Comparison of ENCODE assay signal across 15 cellular contexts in the genomic region with DNA sequence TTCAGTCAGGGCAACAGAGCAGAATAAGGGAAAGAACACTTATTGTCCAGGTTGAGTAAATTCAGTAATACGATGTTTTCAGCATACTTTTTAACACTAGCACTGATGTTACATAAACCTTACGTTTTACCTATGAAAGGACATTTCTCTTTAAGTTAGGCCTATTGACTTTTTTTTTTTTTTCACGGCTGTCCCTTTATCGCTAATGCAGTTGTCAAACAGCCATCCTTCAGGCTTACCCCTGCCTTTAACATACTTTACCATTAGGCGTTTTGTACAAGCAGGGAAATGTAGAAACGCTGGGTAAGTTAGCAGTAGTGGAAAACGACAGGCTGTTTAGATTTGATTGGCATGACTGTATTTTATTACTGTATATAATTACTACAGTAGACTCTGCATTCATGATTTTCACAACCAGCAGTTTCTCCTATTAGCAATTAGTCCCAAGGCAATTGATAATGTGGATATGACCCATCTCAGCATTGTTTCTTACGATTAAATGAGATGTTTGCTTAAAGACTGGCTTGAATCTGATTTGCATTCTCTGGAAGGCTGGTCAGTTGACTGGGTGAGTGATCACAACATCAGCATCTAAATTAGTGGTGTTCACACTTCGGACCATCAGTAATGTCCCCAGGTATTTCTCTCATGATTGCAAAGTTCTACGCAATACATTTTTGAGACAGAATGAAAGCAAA.
DNase-seq lines count a peak whose midpoint lies in the region; FAIRE-seq and TF ChIP-seq lines count a peak whose summit lies in the region.
"Had no signal": no experiment of that assay in that cellular context is flagged by ENCODE, and none has a peak within 500 bp of the region (broad histone marks: within the 10 kb centered on the region; RNA-seq: fewer than 3 reads in every experiment).

No MANE protein-coding gene starts in this region.

- DNase-seq in astrocyte (ENCODE audit: low read depth) (no peak), mesendoderm (peak; percentile 22), NCI-H2227 (lab: John Stamatoyannopoulos, UW; ENCODE audit: unreplicated experiment) (no peak), NCI-H510A (lab: John Stamatoyannopoulos, UW) (no peak), suprapubic skin (ENCODE audit: low spot score in 2 of 2) (no peak), iPS-NIHi7 (ENCODE audit: extremely low spot score) (no peak)
- DNase-seq: DMS 273 treated with DMSO at 0.1 percent for 48 hours, GOT3, HCEC 1CT, KG1 had no signal

- no peaks in the 10 kb centered on the region for H3K9me3 Mint-ChIP-seq in astrocyte (ENCODE audit: unreplicated experiment)
- H3K9me3 Mint-ChIP-seq: IgD-negative memory B cell had no signal

- no peak overlapping the region for H2AFZ ChIP-seq in astrocyte (ENCODE audit: low read depth, low read length)

- H3K9ac ChIP-seq in astrocyte (ENCODE audit: low read length): no peak overlapping the region
- H3K9ac ChIP-seq in mesendoderm (ENCODE audit: low read length): no peak overlapping the region

- POLR2A ChIA-PET in HEK293 (lab: Yijun Ruan, JAX): no interaction called here

- no peak overlapping the region for H3K4me3 Mint-ChIP-seq in astrocyte (ENCODE audit: unreplicated experiment)
- H3K4me3 Mint-ChIP-seq: IgD-negative memory B cell had no signal

- TF ChIP-seq CTCF in HEK293 (tag by site-specific recombination; IDR thresholded peaks at IDR 0.05) (no peak), astrocyte (IDR thresholded peaks at IDR 0.05; ENCODE audit: insufficient read depth, low read depth, low read length) (no peak), suprapubic skin (IDR thresholded peaks at IDR 0.05) (no peak)

- FAIRE-seq in G401.6 (lab: Jason Lieb, UNC) (peak; percentile 19), astrocyte (lab: Jason Lieb, UNC) (no peak)
- FAIRE-seq: A204.1, GM12891 had no signal

- no peak for TF ChIP-seq POLR2A in suprapubic skin (IDR thresholded peaks at IDR 0.05)

- H3K4ac ChIP-seq in mesendoderm (ENCODE audit: low read depth, low read length): no peak overlapping the region

- H3K4me1 Mint-ChIP-seq in astrocyte (ENCODE audit: low read depth, unreplicated experiment): peaks cover 65% of the 10 kb centered on the region

- no peak for TF ChIP-seq EP300 in suprapubic skin (IDR thresholded peaks at IDR 0.05)

- H3K79me2 ChIP-seq in astrocyte (ENCODE audit: insufficient read depth, low read length): peaks cover 97% of the 10 kb centered on the region
- H3K79me2 ChIP-seq in mesendoderm (ENCODE audit: control insufficient read depth, insufficient read depth, low read length): peaks cover 19% of the 10 kb centered on the region

- no peak overlapping the region for H2AK5ac ChIP-seq in mesendoderm (ENCODE audit: low read length)

- peaks cover 7% of the 10 kb centered on the region for H3K36me3 Mint-ChIP-seq in astrocyte (ENCODE audit: low read depth, unreplicated experiment)
- H3K36me3 Mint-ChIP-seq: IgD-negative memory B cell had no signal

- no peak overlapping the region for H2BK5ac ChIP-seq in mesendoderm (ENCODE audit: low read length)

- H3K18ac ChIP-seq in mesendoderm (ENCODE audit: low read length): no peak overlapping the region

- peaks cover 93% of the 10 kb centered on the region for H4K20me1 ChIP-seq in astrocyte (ENCODE audit: insufficient read depth, low read length)

- no peak overlapping the region for H2BK120ac ChIP-seq in mesendoderm (ENCODE audit: low read depth, low read length)

- no peak overlapping the region for H3K56ac ChIP-seq in mesendoderm (ENCODE audit: low read length)

- no peak overlapping the region for H2BK15ac ChIP-seq in mesendoderm (replicated peaks; ENCODE audit: low read depth)

- no peak overlapping the region for H4K5ac ChIP-seq in mesendoderm (ENCODE audit: low read length)

- H3K23ac ChIP-seq in mesendoderm (ENCODE audit: low read length): no peak overlapping the region

- H3K9me3 ChIP-seq in HEK293 (ENCODE audit: control insufficient read depth, insufficient read depth, low read depth, low read length): no peaks in the 10 kb centered on the region
- H3K9me3 ChIP-seq in astrocyte (ENCODE audit: insufficient read depth, low read depth, low read length): no peaks in the 10 kb centered on the region
- no peaks in the 10 kb centered on the region for H3K9me3 ChIP-seq in suprapubic skin

- CTCF ChIA-PET in HEK293 (lab: Yijun Ruan, JAX): no interaction called here

- no peak overlapping the region for H3K4me2 ChIP-seq in astrocyte (ENCODE audit: low read length)
- H3K4me2 ChIP-seq in mesendoderm (ENCODE audit: low read length): no peak overlapping the region

- no peak overlapping the region for H3K4me3 ChIP-seq in HEK293 (ENCODE audit: low read depth, low read length)
- H3K4me3 ChIP-seq in astrocyte (ENCODE audit: insufficient read depth, low read depth, low read length): no peak overlapping the region
- no peak overlapping the region for H3K4me3 ChIP-seq in mesendoderm (ENCODE audit: low read length)
- no peak overlapping the region for H3K4me3 ChIP-seq in suprapubic skin

- no peak overlapping the region for H4K8ac ChIP-seq in mesendoderm (ENCODE audit: low read depth, low read length)

- no peaks in the 10 kb centered on the region for H3K27me3 ChIP-seq in astrocyte (ENCODE audit: insufficient read depth, low read length)
- H3K27me3 ChIP-seq in mesendoderm (ENCODE audit: insufficient read depth, low read length, poor library complexity): no peaks in the 10 kb centered on the region
- H3K27me3 ChIP-seq in suprapubic skin: no peaks in the 10 kb centered on the region

- WGBS in mesendoderm (ENCODE audit: extremely low coverage, insufficient coverage, low lambda C conversion rate): no CpG with 5 or more reads among the region's 10 CpGs
- WGBS in suprapubic skin: 84% methylated on average over 10 of the region's 10 CpGs

- peaks cover 4% of the 10 kb centered on the region for H3K79me1 ChIP-seq in mesendoderm (ENCODE audit: low read length)

- H3K4me1 ChIP-seq in HEK293 (ENCODE audit: control insufficient read depth, insufficient read depth, low read length) (peaks cover 66% of the 10 kb centered on the region), astrocyte (ENCODE audit: insufficient read depth, low read length) (no peaks in the 10 kb centered on the region), mesendoderm (ENCODE audit: control insufficient read depth, low read depth, low read length) (peaks cover 11% of the 10 kb centered on the region), suprapubic skin (no peaks in the 10 kb centered on the region)

- peak overlapping the region; percentile 66 for H3K27ac Mint-ChIP-seq in astrocyte (ENCODE audit: unreplicated experiment)
- H3K27ac Mint-ChIP-seq: IgD-negative memory B cell had no signal

- H3K36me3 ChIP-seq in HEK293 (ENCODE audit: control insufficient read depth in 2 of 2, insufficient read depth in 1 of 2, low read length in 2 of 2) (no peaks in the 10 kb centered on the region), astrocyte (ENCODE audit: insufficient read depth, low read length) (peaks cover 6% of the 10 kb centered on the region), mesendoderm (ENCODE audit: control insufficient read depth, insufficient read depth, low read length) (no peaks in the 10 kb centered on the region), suprapubic skin (no peaks in the 10 kb centered on the region)

- H3K27ac ChIP-seq in HEK293 (ENCODE audit: extremely low read depth, low read depth, low read length) (no peak overlapping the region), astrocyte (ENCODE audit: low read depth, low read length) (no peak overlapping the region), mesendoderm (ENCODE audit: low read depth, low read length) (no peak overlapping the region), suprapubic skin (no peak overlapping the region)

- no peaks in the 10 kb centered on the region for H3K27me3 Mint-ChIP-seq in astrocyte (ENCODE audit: low read depth, unreplicated experiment)

TF ChIP-seq in HEK293, 187 proteins besides CTCF, POLR2A, EP300 and RAD21:
- no peak for TF ChIP-seq ZNF843 (tag by site-specific recombination; IDR thresholded peaks at IDR 0.05)
- TF ChIP-seq ZNF341 (tag by site-specific recombination; IDR thresholded peaks at IDR 0.05; ENCODE audit: low read depth): no peak
- TF ChIP-seq ZNF138 (tag by site-specific recombination; IDR thresholded peaks at IDR 0.05; ENCODE audit: borderline replicate concordance): no peak
- TF ChIP-seq ZNF174 (tag by site-specific recombination; IDR thresholded peaks at IDR 0.05): 0 out of 2 replicates have a peak, but pooled peaks have one; percentile 14
- peak; percentile 62 for TF ChIP-seq ZBTB17 (tag by site-specific recombination; IDR thresholded peaks at IDR 0.05)
- TF ChIP-seq PRDM1 (tag by site-specific recombination; IDR thresholded peaks at IDR 0.05): peak; percentile 45; the same call in 1 of the 2 replicates
- TF ChIP-seq ZNF10 (tag by site-specific recombination; IDR thresholded peaks at IDR 0.05): 0 out of 2 replicates have a peak, but pooled peaks have one; percentile 11
- TF ChIP-seq ZNF664 (tag by site-specific recombination; IDR thresholded peaks at IDR 0.05): peak; percentile 95
- peak; percentile 14; the same call in 1 of the 2 replicates for TF ChIP-seq ZNF18 (tag by site-specific recombination; IDR thresholded peaks at IDR 0.05)
